ENCODE assay signal across 16 cellular contexts in genomic region chr5:57828221-57828620, GRCh38.
DNase-seq lines count a peak whose midpoint lies in the region; ATAC-seq, FAIRE-seq and TF ChIP-seq lines count a peak whose summit lies in the region.
"Had no signal": no experiment of that assay in that cellular context is flagged by ENCODE, and none has a peak within 500 bp of the region (broad histone marks: within the 10 kb centered on the region; RNA-seq: fewer than 3 reads in every experiment).

No MANE protein-coding gene starts in this region.

- H3K27me3 ChIP-seq in GM23248 (replicated peaks; ENCODE audit: insufficient read depth) (no peaks in the 10 kb centered on the region), astrocyte (ENCODE audit: insufficient read depth, low read length) (no peaks in the 10 kb centered on the region)
- H3K27me3 ChIP-seq: BLaER1 treated with 17β-estradiol and CSF1 and Interleukin-3, amounts not matched to agents 10 nM and 100 nM had no signal

- H3K4me3 ChIP-seq in AG09309 (ENCODE audit: control insufficient read depth, low read depth, low read length) (no peak overlapping the region), GM23248 (no peak overlapping the region), astrocyte (ENCODE audit: insufficient read depth, low read depth, low read length) (no peak overlapping the region)
- H3K4me3 ChIP-seq: BLaER1 treated with 17β-estradiol and CSF1 and Interleukin-3, amounts not matched to agents 10 nM and 100 nM; GM23338 had no signal

- peaks cover 2% of the 10 kb centered on the region for H3K36me3 Mint-ChIP-seq in astrocyte (ENCODE audit: low read depth, unreplicated experiment)

- H3K79me2 ChIP-seq in GM23248 (ENCODE audit: insufficient read depth) (no peaks in the 10 kb centered on the region), astrocyte (ENCODE audit: insufficient read depth, low read length) (no peaks in the 10 kb centered on the region)

- H3K4me2 ChIP-seq in GM23248 (ENCODE audit: unreplicated experiment) = no peak overlapping the region
- H3K4me2 ChIP-seq in astrocyte (ENCODE audit: low read length) = no peak overlapping the region
- H3K4me2 ChIP-seq: BLaER1 treated with 17β-estradiol and CSF1 and Interleukin-3, amounts not matched to agents 10 nM and 100 nM; GM23338 had no signal

- DNase-seq in AG09309 (ENCODE audit: low read depth) (peak; percentile 21), GM23248 (peak; percentile 71), astrocyte (ENCODE audit: low read depth) (peak; percentile 57), fibroblast of peridontal ligament (ENCODE audit: extremely low read depth) (peak; percentile 64), D341Med (ENCODE audit: low spot score) (no peak), RPMI8226 (no peak), left ventricle myocardium superior (no peak)
- DNase-seq: Calu3; CD4-positive, alpha-beta T cell; DND-41; GF-D8; H7 had no signal

- 50 to 58% methylated on average over 1 of the region's 1 CpG for WGBS in GM23248 (ENCODE audit: low coverage in 1 of 2, low lambda C conversion rate in 2 of 2, missing lambda C conversion rate in 2 of 2), 2 experiments

- no peaks in the 10 kb centered on the region for H3K9me3 Mint-ChIP-seq in astrocyte (ENCODE audit: unreplicated experiment)
- H3K9me3 Mint-ChIP-seq: CD4-positive, alpha-beta T cell; GM23338 had no signal

- H2AFZ ChIP-seq in GM23248 (no peak overlapping the region), astrocyte (ENCODE audit: low read depth, low read length) (no peak overlapping the region)
- H2AFZ ChIP-seq: GM23338 had no signal

- no peaks in the 10 kb centered on the region for H3K9me3 ChIP-seq in GM23248 (ENCODE audit: low read depth)
- no peaks in the 10 kb centered on the region for H3K9me3 ChIP-seq in astrocyte (ENCODE audit: insufficient read depth, low read depth, low read length)
- H3K9me3 ChIP-seq: BLaER1 treated with 17β-estradiol and CSF1 and Interleukin-3, amounts not matched to agents 10 nM and 100 nM had no signal

- peaks cover 31% of the 10 kb centered on the region for H3F3A ChIP-seq in GM23248 (ENCODE audit: insufficient read depth)

- H3K27ac Mint-ChIP-seq in astrocyte (ENCODE audit: unreplicated experiment) = no peak overlapping the region
- H3K27ac Mint-ChIP-seq: CD4-positive, alpha-beta T cell; GM23338 had no signal

- H3K27ac ChIP-seq in GM23248 = peak overlapping the region; percentile 21
- no peak overlapping the region for H3K27ac ChIP-seq in astrocyte (ENCODE audit: low read depth, low read length)
- H3K27ac ChIP-seq: 22Rv1; BLaER1 treated with 17β-estradiol and CSF1 and Interleukin-3, amounts not matched to agents 10 nM and 100 nM had no signal

- no peaks in the 10 kb centered on the region for H3K27me3 Mint-ChIP-seq in astrocyte (ENCODE audit: low read depth, unreplicated experiment)
- H3K27me3 Mint-ChIP-seq: CD4-positive, alpha-beta T cell had no signal

- intact Hi-C loops in left ventricle myocardium superior (cut with micrococcal nuclease) = no loop called here

- H3K9ac ChIP-seq in GM23248 = no peak overlapping the region
- H3K9ac ChIP-seq in astrocyte (ENCODE audit: low read length) = no peak overlapping the region
- H3K9ac ChIP-seq: BLaER1 treated with 17β-estradiol and CSF1 and Interleukin-3, amounts not matched to agents 10 nM and 100 nM had no signal

- H4K20me1 ChIP-seq in GM23248 (ENCODE audit: insufficient read depth) (no peaks in the 10 kb centered on the region), astrocyte (ENCODE audit: insufficient read depth, low read length) (no peaks in the 10 kb centered on the region)
- H4K20me1 ChIP-seq: BLaER1 treated with 17β-estradiol and CSF1 and Interleukin-3, amounts not matched to agents 10 nM and 100 nM had no signal

- H3K36me3 ChIP-seq in GM23248 (ENCODE audit: low read depth) (no peaks in the 10 kb centered on the region), astrocyte (ENCODE audit: insufficient read depth, low read length) (no peaks in the 10 kb centered on the region)
- H3K36me3 ChIP-seq: BLaER1 treated with 17β-estradiol and CSF1 and Interleukin-3, amounts not matched to agents 10 nM and 100 nM had no signal

- peaks cover 32% of the 10 kb centered on the region for H3K4me1 ChIP-seq in GM23248 (ENCODE audit: insufficient read depth)
- H3K4me1 ChIP-seq in astrocyte (ENCODE audit: insufficient read depth, low read length) = peaks cover 29% of the 10 kb centered on the region
- H3K4me1 ChIP-seq: BLaER1 treated with 17β-estradiol and CSF1 and Interleukin-3, amounts not matched to agents 10 nM and 100 nM had no signal

- no peaks in the 10 kb centered on the region for H3K9me2 ChIP-seq in GM23248 (ENCODE audit: insufficient read depth)

- peaks cover 22% of the 10 kb centered on the region for H3K4me1 Mint-ChIP-seq in astrocyte (ENCODE audit: low read depth, unreplicated experiment)
- H3K4me1 Mint-ChIP-seq: GM23338 had no signal

- peak; percentile 49 for FAIRE-seq in astrocyte (lab: Jason Lieb, UNC)

- no peak overlapping the region for H3K4me3 Mint-ChIP-seq in astrocyte (ENCODE audit: unreplicated experiment)
- H3K4me3 Mint-ChIP-seq: CD4-positive, alpha-beta T cell; GM23338 had no signal

- TF ChIP-seq CTCF in AG09309 (IDR thresholded peaks at IDR 0.05; ENCODE audit: control insufficient read depth, insufficient read depth, low read depth, low read length, missing control alignments) = no peak
- no peak for TF ChIP-seq CTCF in astrocyte (IDR thresholded peaks at IDR 0.05; ENCODE audit: insufficient read depth, low read depth, low read length)

- in situ Hi-C loops in GM23248 (cut with MboI) = no loop called here

- ATAC-seq in HG03460 (IDR thresholded peaks at IDR 0.05; ENCODE audit: unreplicated experiment) = no peak
- ATAC-seq in left ventricle myocardium superior = no peak
- ATAC-seq: GM23338 had no signal

Comparison
In these comparisons a context has a peak if more than half of its experiments do, and no peak if none do; other contexts are left out.
1. DNase-seq: peak in AG09309 (single experiment), GM23248 (single experiment), astrocyte (single experiment) and fibroblast of peridontal ligament (single experiment); none in D341Med (single experiment), RPMI8226 (single experiment) and left ventricle myocardium superior (single experiment).